In genomic region chr1:216566809-216567208, GRCh38 we compare ENCODE assay signal across 10 cellular contexts.
DNase-seq lines count a peak whose midpoint lies in the region; ATAC-seq and TF ChIP-seq lines count a peak whose summit lies in the region.
"Had no signal": no experiment of that assay in that cellular context is flagged by ENCODE, and none has a peak within 500 bp of the region (broad histone marks: within the 10 kb centered on the region; RNA-seq: fewer than 3 reads in every experiment).

No MANE protein-coding gene starts in this region.

- no peak overlapping the region for H3K18ac ChIP-seq in IMR-90 (ENCODE audit: low read depth, low read length)

- H3K4me1 ChIP-seq in IMR-90 (ENCODE audit: control insufficient read depth, insufficient read depth, low read length) = no peaks in the 10 kb centered on the region
- H3K4me1 ChIP-seq: BLaER1 had no signal

- no peak overlapping the region for H4K91ac ChIP-seq in IMR-90 (ENCODE audit: insufficient read depth, low read depth, low read length)

- H3K4me2 ChIP-seq in IMR-90 (ENCODE audit: low read depth, low read length) = no peak overlapping the region
- H3K4me2 ChIP-seq: BLaER1 had no signal

- no peak overlapping the region for H3K27ac ChIP-seq in IMR-90 (ENCODE audit: insufficient read depth, low read length)
- H3K27ac ChIP-seq: BLaER1, coronary artery had no signal

- no TSS peak for BruUV-seq in IMR-90 (replicated peaks; lab: Mats Ljungman, UMichigan)

- no peak overlapping the region for H3K4me3 Mint-ChIP-seq in neural crest cell

- no peak overlapping the region for H2BK120ac ChIP-seq in IMR-90 (ENCODE audit: low read depth, low read length)

- H2AK5ac ChIP-seq in IMR-90 (ENCODE audit: low read depth, low read length) = no peak overlapping the region

- DNase-seq in NCI-H146 (lab: John Stamatoyannopoulos, UW) = peak; percentile 2
- no peak for DNase-seq in NCI-H146 treated with DMSO at 0.1 percent for 48 hours (lab: John Stamatoyannopoulos, UW; ENCODE audit: unreplicated experiment)
- peak; percentile 45 for DNase-seq in IMR-90
- peak; percentile 27 for DNase-seq in amniotic epithelial cell (ENCODE audit: low read depth)
- no peak for DNase-seq in neural crest cell (ENCODE audit: low read depth, low spot score)
- DNase-seq in effector CD4-positive, alpha-beta T cell = no peak
- no peak for DNase-seq in activated CD4-positive, alpha-beta T cell treated with anti-CD3 and anti-CD28 coated beads for 48 hours

- H2AK9ac ChIP-seq in IMR-90 (replicated peaks; ENCODE audit: low read depth, low read length, poor library complexity) = no peak overlapping the region

- no peak overlapping the region for H3K9ac ChIP-seq in IMR-90 (ENCODE audit: low read depth, low read length)
- H3K9ac ChIP-seq: BLaER1 had no signal

- no peaks in the 10 kb centered on the region for H3K27me3 Mint-ChIP-seq in neural crest cell (ENCODE audit: low read depth)

- H3K27ac Mint-ChIP-seq in neural crest cell (ENCODE audit: unreplicated experiment) = no peak overlapping the region

- H3K36me3 Mint-ChIP-seq in neural crest cell (ENCODE audit: low read depth) = no peaks in the 10 kb centered on the region

- no peak for TF ChIP-seq POLR2A in IMR-90 (IDR thresholded peaks at IDR 0.05; ENCODE audit: low read depth, low read length)

- H3K9me1 ChIP-seq in IMR-90 (ENCODE audit: insufficient read depth, low read length) = no peaks in the 10 kb centered on the region

- H3K9me3 ChIP-seq in IMR-90 (ENCODE audit: control insufficient read depth, insufficient read depth, low read length) = no peaks in the 10 kb centered on the region
- H3K9me3 ChIP-seq: BLaER1 had no signal

- no peak overlapping the region for H3K14ac ChIP-seq in IMR-90 (replicated peaks; ENCODE audit: low read depth, low read length)

- WGBS in IMR-90 (ENCODE audit: extremely low coverage in 2 of 2, insufficient read length in 1 of 2), 2 experiments = no CpG with 5 or more reads among the region's 2 CpGs

- no peak overlapping the region for H3K4me3 ChIP-seq in IMR-90 (ENCODE audit: insufficient read depth, low read depth, low read length)
- H3K4me3 ChIP-seq: BLaER1, coronary artery had no signal

- POLR2A ChIA-PET in IMR-90 (lab: Charles Lee; ENCODE audit: unreplicated experiment) = no interaction called here

- no peaks in the 10 kb centered on the region for H3K36me3 ChIP-seq in IMR-90 (ENCODE audit: control insufficient read depth, insufficient read depth, low read length)
- H3K36me3 ChIP-seq: BLaER1 had no signal

- no peak overlapping the region for H4K5ac ChIP-seq in IMR-90 (ENCODE audit: low read depth, low read length)

- no peaks in the 10 kb centered on the region for H3K27me3 ChIP-seq in IMR-90 (ENCODE audit: control insufficient read depth, insufficient read depth, low read length)
- H3K27me3 ChIP-seq: BLaER1 had no signal

- CTCF ChIA-PET in IMR-90 (lab: Yijun Ruan, JAX) = interaction anchor here (0.6 to 2.3 kb wide), 7 partner anchors 9 to 448 kb away, joined by 3 to 12 read pairs (median 3); no protein-coding TSS in a partner anchor

- H2AFZ ChIP-seq in IMR-90 (replicated peaks; ENCODE audit: low read length, poor library complexity) = no peak overlapping the region

- ATAC-seq in IMR-90 (ENCODE audit: low read depth) = peak; percentile 62
- ATAC-seq in HG02973 (IDR thresholded peaks at IDR 0.05; ENCODE audit: unreplicated experiment) = no peak

- in situ Hi-C loops in IMR-90 (cut with MboI; ENCODE audit: low sequenced_read_pairs) = loop anchor here (25.0 kb wide), 1 partner anchor 580 kb away; no protein-coding TSS in a partner anchor

- H3K4ac ChIP-seq in IMR-90 (ENCODE audit: low read depth, low read length) = no peak overlapping the region

- peak; percentile 56 for TF ChIP-seq CTCF in IMR-90 (conservative IDR thresholded peaks at IDR 0.05; ENCODE audit: low read depth, low read length)
- TF ChIP-seq CTCF in neural crest cell (conservative IDR thresholded peaks at IDR 0.05) = peak; percentile 49

- H2BK15ac ChIP-seq in IMR-90 (ENCODE audit: low read depth, low read length) = no peak overlapping the region

- no peak overlapping the region for H2BK20ac ChIP-seq in IMR-90 (ENCODE audit: low read depth, low read length)

- H3K79me1 ChIP-seq in IMR-90 (ENCODE audit: low read depth in 1 of 2, low read length in 2 of 2) = no peaks in the 10 kb centered on the region

- TF ChIP-seq RAD21 in IMR-90 (IDR thresholded peaks at IDR 0.05; ENCODE audit: low read length) = peak; percentile 56

- no peak overlapping the region for H2BK5ac ChIP-seq in IMR-90 (ENCODE audit: low read depth, low read length, poor library complexity, severe bottlenecking)

- H3K9me3 Mint-ChIP-seq in neural crest cell = no peaks in the 10 kb centered on the region

- H3K23ac ChIP-seq in IMR-90 (ENCODE audit: low read depth, low read length) = no peak overlapping the region

- peaks cover 4% of the 10 kb centered on the region for H3K4me1 Mint-ChIP-seq in neural crest cell

- H4K20me1 ChIP-seq in IMR-90 (ENCODE audit: insufficient read depth, low read length) = no peaks in the 10 kb centered on the region
- H4K20me1 ChIP-seq: BLaER1 had no signal

- no peak overlapping the region for H3K56ac ChIP-seq in IMR-90 (ENCODE audit: extremely low read depth, insufficient read depth, low read length)

- intact Hi-C loops in IMR-90 (cut with micrococcal nuclease) = loop anchor here (1.0 to 5.0 kb wide), 4 partner anchors 255 to 575 kb away; no protein-coding TSS in a partner anchor

- no peak overlapping the region for H4K8ac ChIP-seq in IMR-90 (ENCODE audit: low read depth in 2 of 2, low read length in 2 of 2)

- dilution Hi-C loops in IMR-90 (cut with HindIII; ENCODE audit: low sequenced_read_pairs, unreplicated experiment) = no loop called here

TF ChIP-seq in IMR-90, 13 proteins besides CTCF, POLR2A, EP300 and RAD21:
- TF ChIP-seq MXI1 (IDR thresholded peaks at IDR 0.05; ENCODE audit: borderline replicate concordance, low read depth, low read length) (no peak), SMC3 (IDR thresholded peaks at IDR 0.05; ENCODE audit: low read depth, low read length) (peak; percentile 49)

Comparison
In these comparisons a context has a peak if more than half of its experiments do, and no peak if none do; other contexts are left out.
1. DNase-seq: peak in NCI-H146 (single experiment), IMR-90 (single experiment) and amniotic epithelial cell (single experiment); none in NCI-H146 treated with DMSO at 0.1 percent for 48 hours (single experiment), neural crest cell (single experiment), effector CD4-positive, alpha-beta T cell (single experiment) and activated CD4-positive, alpha-beta T cell treated with anti-CD3 and anti-CD28 coated beads for 48 hours (single experiment).